Comparison of ENCODE assay signal across 17 cellular contexts in the genomic region with DNA sequence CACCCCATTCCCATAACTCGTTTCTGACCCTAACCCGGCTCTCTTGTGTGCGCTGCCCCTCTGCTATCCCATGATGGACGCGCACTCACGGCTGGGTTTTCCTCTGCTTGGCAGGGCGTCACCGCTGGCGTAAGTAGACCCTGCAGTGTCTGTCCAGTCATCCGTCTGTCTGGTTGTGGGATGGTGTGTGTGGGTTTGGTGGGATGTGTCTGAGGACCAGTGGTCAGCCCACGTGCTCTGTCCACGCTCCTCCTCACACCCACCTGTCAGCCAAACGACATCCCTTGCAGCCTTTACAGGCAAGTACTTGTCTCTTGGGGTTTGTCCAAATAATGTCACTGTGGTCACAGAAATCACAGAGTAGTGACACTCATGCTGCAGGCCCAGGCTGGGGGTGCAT. TPM values are rescaled to one million over a fixed set of nuclear protein-coding genes. Genes with fewer than 3 reads are reported as not detected.
DNase-seq lines count a peak whose midpoint lies in the region; ATAC-seq, FAIRE-seq and TF ChIP-seq lines count a peak whose summit lies in the region.
"Had no signal": no experiment of that assay in that cellular context is flagged by ENCODE, and none has a peak within 500 bp of the region (broad histone marks: within the 10 kb centered on the region; RNA-seq: fewer than 3 reads in every experiment).

No MANE protein-coding gene starts in this region.

- H3K4me1 ChIP-seq in GM23248 (ENCODE audit: insufficient read depth), result peaks cover 15% of the 10 kb centered on the region
- H3K4me1 ChIP-seq: HAP-1 had no signal

- H3K27me3 ChIP-seq in GM23248 (replicated peaks; ENCODE audit: insufficient read depth) (no peaks in the 10 kb centered on the region), bronchial epithelial cell (ENCODE audit: control insufficient read depth, insufficient read depth, low read length) (peaks cover 3% of the 10 kb centered on the region)

- no peak overlapping the region for H3K4me2 ChIP-seq in GM23248 (ENCODE audit: unreplicated experiment)

- H3K27me3 Mint-ChIP-seq in osteocyte (ENCODE audit: unreplicated experiment), result no peaks in the 10 kb centered on the region

- WGBS in GM23248 (ENCODE audit: low coverage in 1 of 2, low lambda C conversion rate in 2 of 2, missing lambda C conversion rate in 2 of 2), 2 experiments, result 83 to 88% methylated on average over 9 to 13 of the region's 13 CpGs

- no peaks in the 10 kb centered on the region for H3K36me3 ChIP-seq in GM23248 (ENCODE audit: low read depth)
- H3K36me3 ChIP-seq in bronchial epithelial cell (ENCODE audit: control insufficient read depth, insufficient read depth, low read length), result no peaks in the 10 kb centered on the region
- H3K36me3 ChIP-seq: HAP-1 had no signal

- H3K4me3 ChIP-seq in GM23248 (no peak overlapping the region), bronchial epithelial cell (ENCODE audit: low read depth, low read length) (no peak overlapping the region)
- H3K4me3 ChIP-seq: HAP-1 had no signal

- no peaks in the 10 kb centered on the region for H4K20me1 ChIP-seq in GM23248 (ENCODE audit: insufficient read depth)

- H3K79me2 ChIP-seq in GM23248 (ENCODE audit: insufficient read depth), result no peaks in the 10 kb centered on the region

- peaks cover 67% of the 10 kb centered on the region for H3K4me1 Mint-ChIP-seq in osteocyte (ENCODE audit: unreplicated experiment)

- peak; percentile 50 for FAIRE-seq in bronchial epithelial cell (lab: Jason Lieb, UNC)
- FAIRE-seq: HTR-8/SVneo, RCC 7860 had no signal

- in situ Hi-C loops in GM23248 (cut with MboI), result no loop called here

- peak overlapping the region; percentile 34 for H3K27ac Mint-ChIP-seq in osteocyte (ENCODE audit: unreplicated experiment)

- no peaks in the 10 kb centered on the region for H3K9me3 Mint-ChIP-seq in osteocyte (ENCODE audit: unreplicated experiment)

- DNase-seq in GM23248 (no peak), bronchial epithelial cell (ENCODE audit: low read depth) (no peak), left ventricle myocardium superior (no peak), osteocyte (ENCODE audit: extremely low spot score, unreplicated experiment) (no peak), sciatic nerve (ENCODE audit: low spot score) (no peak), NCI-H1092 treated with DMSO at 0.1 percent for 48 hours (lab: John Stamatoyannopoulos, UW) (no peak), Ammon's horn (ENCODE audit: low spot score) (no peak)
- DNase-seq: NCI-H187 treated with DMSO at 0.1 percent for 48 hours, NCI-H446, SHP77 treated with DMSO at 0.1 percent for 48 hours had no signal

- peaks cover 4% of the 10 kb centered on the region; the same call in 1 of the 2 replicates for H3F3A ChIP-seq in GM23248 (ENCODE audit: insufficient read depth)

- intact Hi-C loops in left ventricle myocardium superior (cut with micrococcal nuclease), result no loop called here
- intact Hi-C loops in sciatic nerve (cut with DNase I), result no loop called here

- no peak for TF ChIP-seq CTCF in bronchial epithelial cell (IDR thresholded peaks at IDR 0.05; ENCODE audit: insufficient read depth, low read length, severe bottlenecking)
- no peak for TF ChIP-seq CTCF in osteocyte (IDR thresholded peaks at IDR 0.05)

- peak; percentile 0 for ATAC-seq in left ventricle myocardium superior
- ATAC-seq in sciatic nerve, result no peak
- ATAC-seq in GM19395 (IDR thresholded peaks at IDR 0.05; ENCODE audit: unreplicated experiment), result no peak

- no peaks in the 10 kb centered on the region for H3K9me3 ChIP-seq in GM23248 (ENCODE audit: low read depth)
- H3K9me3 ChIP-seq: HAP-1 had no signal

- H3K9ac ChIP-seq in GM23248, result no peak overlapping the region

- H3K9me2 ChIP-seq in GM23248 (ENCODE audit: insufficient read depth), result no peaks in the 10 kb centered on the region

- H2AFZ ChIP-seq in GM23248, result peak overlapping the region; percentile 64

- no peak overlapping the region for H3K27ac ChIP-seq in GM23248
- H3K27ac ChIP-seq: C4-2B, HL-60 had no signal

- no peak overlapping the region for H3K4me3 Mint-ChIP-seq in osteocyte (ENCODE audit: unreplicated experiment)

- H3K36me3 Mint-ChIP-seq in osteocyte (ENCODE audit: unreplicated experiment), result no peaks in the 10 kb centered on the region

RNA-seq across cellular contexts. Expression of gene LDB3, which starts 20.8 kb away (rescaled TPM):
- under 0.01 and 0.11 TPM in 2 replicates for total RNA-seq in GM23248 (2014; rRNA removed; shearing (Covaris generic))
- polyA plus RNA-seq in GM23248 (2016; fragmentation: Nextera tagmentation; extraction: Ambion mirVana), result 0.05 and 0.08 TPM in 2 replicates
- total RNA-seq in bronchial epithelial cell (under 0.01 TPM in 1 of 2 replicates, not detected in the other), left ventricle myocardium superior (1,459 TPM), osteocyte (0.37 and 0.46 TPM in 2 replicates), sciatic nerve (4.9 TPM)

RNA-seq across cellular contexts. Expression of gene OPN4, which starts 34.8 kb away (rescaled TPM):
- not detected in 2 replicates for total RNA-seq in GM23248 (2014; rRNA removed; shearing (Covaris generic))
- polyA plus RNA-seq in GM23248 (2016; fragmentation: Nextera tagmentation; extraction: Ambion mirVana), result not detected in 2 replicates
- not detected in 2 replicates for total RNA-seq in bronchial epithelial cell
- 0.25 TPM for total RNA-seq in left ventricle myocardium superior
- not detected in 2 replicates for total RNA-seq in osteocyte
- total RNA-seq in sciatic nerve, result 0.18 TPM
- total RNA-seq: A673 had no signal

Comparison
In these comparisons a context has a peak if more than half of its experiments do, and no peak if none do; other contexts are left out.
1. RNA of gene LDB3, which starts 20.8 kb away (total RNA-seq): 1,459 TPM in left ventricle myocardium superior (single experiment); 4.9 TPM in sciatic nerve (single experiment), 0.37 to 0.46 TPM in osteocyte, under 0.01 to 0.11 TPM in GM23248 and under 0.01 TPM in bronchial epithelial cell; every median in the first group is over 100 times any median in the second.